In genomic region chr12:49642370-49642802, GRCh38 we compare ENCODE assay signal across 1 cellular context.
TF ChIP-seq lines count a peak whose summit lies in the region.

No MANE protein-coding gene starts in this region.

TF ChIP-seq in HepG2, 621 proteins besides CTCF, POLR2A, EP300 and RAD21 (continued from another document and continues in another):
- TF ChIP-seq ATF6 (CRISPR knock-in tag; conservative IDR thresholded peaks at IDR 0.05) (no peak), BCL6 (CRISPR knock-in tag; IDR thresholded peaks at IDR 0.05) (no peak), KLF11 (CRISPR knock-in tag; IDR thresholded peaks at IDR 0.05) (no peak), IKZF4 (CRISPR knock-in tag; IDR thresholded peaks at IDR 0.05; ENCODE audit: borderline replicate concordance, low read depth, not compliant biosample characterization) (no peak), MTA1 (CRISPR knock-in tag; IDR thresholded peaks at IDR 0.05; ENCODE audit: borderline replicate concordance) (no peak), PCBP1 (IDR thresholded peaks at IDR 0.05; ENCODE audit: borderline replicate concordance, low read depth, low read length) (no peak), EED (CRISPR knock-in tag; IDR thresholded peaks at IDR 0.05) (no peak), HHEX (CRISPR knock-in tag; IDR thresholded peaks at IDR 0.05) (no peak), ZNF891 (CRISPR knock-in tag; IDR thresholded peaks at IDR 0.05) (no peak), LRRFIP1 (CRISPR knock-in tag; conservative IDR thresholded peaks at IDR 0.05) (no peak), ARID5B (CRISPR knock-in tag; IDR thresholded peaks at IDR 0.05) (peak; percentile 45; the same call in 1 of the 2 replicates), SETDB1 (CRISPR knock-in tag; IDR thresholded peaks at IDR 0.05; ENCODE audit: borderline replicate concordance) (no peak), ZNF619 (CRISPR knock-in tag; IDR thresholded peaks at IDR 0.05) (no peak), RBM39 (IDR thresholded peaks at IDR 0.05; ENCODE audit: low read depth, low read length, poor library complexity, severe bottlenecking) (no peak), ZNF326 (CRISPR knock-in tag; IDR thresholded peaks at IDR 0.05; ENCODE audit: borderline replicate concordance) (no peak), ZNF746 (CRISPR knock-in tag; IDR thresholded peaks at IDR 0.05) (no peak), ATF2 (CRISPR knock-in tag; IDR thresholded peaks at IDR 0.05) (no peak), LBX2 (CRISPR knock-in tag; IDR thresholded peaks at IDR 0.05; ENCODE audit: borderline replicate concordance) (no peak), ZBTB25 (CRISPR knock-in tag; IDR thresholded peaks at IDR 0.05) (peak; percentile 67; the same call in 1 of the 2 replicates), CREB1 (IDR thresholded peaks at IDR 0.05) (0 out of 2 replicates have a peak, but pooled peaks have one; percentile 9), CREB1 (CRISPR knock-in tag; IDR thresholded peaks at IDR 0.05) (no peak), KLF15 (CRISPR knock-in tag; IDR thresholded peaks at IDR 0.05; ENCODE audit: borderline replicate concordance) (no peak), ELF1 (CRISPR knock-in tag; IDR thresholded peaks at IDR 0.05) (peak; percentile 88), ZBED4 (CRISPR knock-in tag; IDR thresholded peaks at IDR 0.05; ENCODE audit: borderline replicate concordance) (no peak), ZNF33B (CRISPR knock-in tag; IDR thresholded peaks at IDR 0.05) (no peak; the same call in 1 of the 2 replicates), ZNF776 (CRISPR knock-in tag; IDR thresholded peaks at IDR 0.05) (0 out of 2 replicates have a peak, but pooled peaks have one; percentile 41), MLXIP (CRISPR knock-in tag; IDR thresholded peaks at IDR 0.05; ENCODE audit: borderline replicate concordance) (no peak), TSC22D2 (CRISPR knock-in tag; IDR thresholded peaks at IDR 0.05; ENCODE audit: borderline replicate concordance) (no peak), ARNTL (CRISPR knock-in tag; IDR thresholded peaks at IDR 0.05) (no peak), TEAD3 (CRISPR knock-in tag; optimal IDR thresholded peaks at IDR 0.05; ENCODE audit: borderline replicate concordance) (peak; percentile 74), ZNF292 (CRISPR knock-in tag; IDR thresholded peaks at IDR 0.05; ENCODE audit: borderline replicate concordance, low read depth) (peak; percentile 73; the same call in 1 of the 2 replicates), CENPT (CRISPR knock-in tag; IDR thresholded peaks at IDR 0.05; ENCODE audit: low read depth) (no peak), ZFY (CRISPR knock-in tag; IDR thresholded peaks at IDR 0.05) (peak; percentile 97), JUNB (CRISPR knock-in tag; IDR thresholded peaks at IDR 0.05; ENCODE audit: borderline replicate concordance) (no peak), RNF219 (CRISPR knock-in tag; IDR thresholded peaks at IDR 0.05) (no peak), ZNF558 (CRISPR knock-in tag; IDR thresholded peaks at IDR 0.05; ENCODE audit: borderline replicate concordance) (no peak), NFYC (CRISPR knock-in tag; IDR thresholded peaks at IDR 0.05) (peak; percentile 38)
